Comparison of ENCODE assay signal across 23 cellular contexts in genomic region chr14:101982621-101983020, GRCh38.
"Had no signal": no experiment of that assay in that cellular context is flagged by ENCODE, and none has a peak within 500 bp of the region (broad histone marks: within the 10 kb centered on the region; RNA-seq: fewer than 3 reads in every experiment).

No MANE protein-coding gene starts in this region.

- H3K4me3 Mint-ChIP-seq: immature natural killer cell; naive B cell; nephron; stimulated activated naive B cell treated with anti-CD40 and anti-IgM and Interleukin-4, amounts not matched to agents 10 μg/mL and 1 μg/mL and 100 μg/mL, for 72 hours; stimulated activated naive CD8-positive, alpha-beta T cell treated with anti-CD3 and anti-CD28 coated beads, Interleukin-15, amount 100 ng/mL, for 72 hours had no signal

- H3K9me3 Mint-ChIP-seq: immature natural killer cell; naive B cell; nephron; stimulated activated naive B cell treated with anti-CD40 and anti-IgM and Interleukin-4, amounts not matched to agents 10 μg/mL and 1 μg/mL and 100 μg/mL, for 72 hours; stimulated activated naive CD8-positive, alpha-beta T cell treated with anti-CD3 and anti-CD28 coated beads, Interleukin-15, amount 100 ng/mL, for 72 hours had no signal

- H3K4me1 Mint-ChIP-seq: nephron had no signal

- FAIRE-seq: endometrium, kidney had no signal

- DNase-seq: effector memory CD4-positive, alpha-beta T cell; gastrocnemius medialis; heart right ventricle; immature natural killer cell; kidney; left cardiac atrium; left ventricle myocardium inferior; lower lobe of right lung; mesendoderm; naive B cell; occipital lobe; stimulated activated CD4-positive, alpha-beta T cell treated with anti-CD3 and anti-CD28 coated beads, Interleukin-2, amount 100 ng/mL, for 24 hours; stimulated activated CD4-positive, alpha-beta T cell treated with anti-CD3 and anti-CD28 coated beads, Interleukin-4, amount 100 ng/mL, for 4 hours; stimulated activated naive B cell treated with anti-CD40 and anti-IgM and Interleukin-4, amounts not matched to agents 10 μg/mL and 1 μg/mL and 100 μg/mL, for 72 hours; stimulated activated naive CD8-positive, alpha-beta T cell treated with anti-CD3 and anti-CD28 coated beads, Interleukin-15, amount 100 ng/mL, for 72 hours; testis; transverse colon had no signal

- H3K27ac Mint-ChIP-seq: naive B cell; nephron; stimulated activated naive B cell treated with anti-CD40 and anti-IgM and Interleukin-4, amounts not matched to agents 10 μg/mL and 1 μg/mL and 100 μg/mL, for 72 hours; stimulated activated naive CD8-positive, alpha-beta T cell treated with anti-CD3 and anti-CD28 coated beads, Interleukin-15, amount 100 ng/mL, for 72 hours had no signal

- H3K9me3 ChIP-seq: esophagus muscularis mucosa, gastrocnemius medialis, heart right ventricle, left ventricle myocardium inferior, lower lobe of right lung, testis, transverse colon had no signal

- H3K4me1 ChIP-seq: testis had no signal

- ATAC-seq: gastrocnemius medialis; heart right ventricle; left cardiac atrium; lower lobe of right lung; sciatic nerve; stimulated activated naive B cell treated with anti-CD40 and anti-IgM and Interleukin-4, amounts not matched to agents 10 μg/mL and 1 μg/mL and 100 μg/mL, for 72 hours; stimulated activated naive CD8-positive, alpha-beta T cell treated with anti-CD3 and anti-CD28 coated beads, Interleukin-15, amount 100 ng/mL, for 72 hours had no signal

- H3K4me3 ChIP-seq: esophagus muscularis mucosa, gastrocnemius medialis, heart right ventricle, left ventricle myocardium inferior, lower lobe of right lung, skin epidermis, testis, transverse colon had no signal

- H3K27ac ChIP-seq: epithelial cell of prostate, heart right ventricle, left ventricle myocardium inferior, lower lobe of right lung, skin epidermis, testis, transverse colon had no signal

- H3K27me3 Mint-ChIP-seq: naive B cell; stimulated activated naive B cell treated with anti-CD40 and anti-IgM and Interleukin-4, amounts not matched to agents 10 μg/mL and 1 μg/mL and 100 μg/mL, for 72 hours; stimulated activated naive CD8-positive, alpha-beta T cell treated with anti-CD3 and anti-CD28 coated beads, Interleukin-15, amount 100 ng/mL, for 72 hours had no signal

- H3K27me3 ChIP-seq: esophagus muscularis mucosa, gastrocnemius medialis, heart right ventricle, testis, transverse colon had no signal
